Comparison of ENCODE assay signal across 9 cellular contexts in the genomic region with DNA sequence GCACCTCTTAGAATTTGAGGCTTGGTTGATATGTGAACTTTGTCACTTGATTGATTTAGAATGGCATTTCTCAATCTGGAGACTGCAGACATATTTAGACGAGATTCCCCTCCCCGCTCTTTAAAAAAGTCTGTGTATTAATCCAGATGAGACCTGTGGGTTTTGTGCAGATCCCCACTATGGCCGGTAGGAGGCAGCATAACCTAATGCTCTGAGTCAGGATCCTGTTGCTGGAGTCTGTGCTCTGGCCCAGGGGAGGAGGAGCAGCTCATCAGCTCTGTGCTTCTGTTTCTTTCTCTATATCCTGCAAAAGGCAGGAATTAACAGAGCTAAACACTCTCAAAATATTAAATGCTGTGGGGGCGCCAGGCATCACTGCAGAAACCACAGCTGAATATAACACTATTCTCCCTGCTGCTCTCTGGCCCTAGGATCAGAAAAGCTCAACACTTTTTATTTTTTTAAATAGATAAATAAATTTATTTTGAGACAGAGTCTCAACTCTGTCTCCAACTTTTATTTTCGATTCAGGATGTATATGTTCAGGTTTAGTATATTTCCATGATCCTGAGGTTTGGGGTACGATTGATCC. TPM values are rescaled to one million over a fixed set of nuclear protein-coding genes. Genes with fewer than 3 reads are reported as not detected.
DNase-seq lines count a peak whose midpoint lies in the region; ATAC-seq and TF ChIP-seq lines count a peak whose summit lies in the region.
"Had no signal": no experiment of that assay in that cellular context is flagged by ENCODE, and none has a peak within 500 bp of the region (broad histone marks: within the 10 kb centered on the region; RNA-seq: fewer than 3 reads in every experiment).

No MANE protein-coding gene starts in this region.

- no peak overlapping the region for H3K4ac ChIP-seq in H9 (ENCODE audit: low read depth, low read length)

- no peak overlapping the region for H4K91ac ChIP-seq in H9 (ENCODE audit: insufficient read length, low read depth, low read length)

- H4K20me1 ChIP-seq in H9 (ENCODE audit: control insufficient read depth, insufficient read depth, insufficient read length), result no peaks in the 10 kb centered on the region

- peaks cover 9 to 11% of the 10 kb centered on the region in 2 experiments; a peak in 3 of 4 replicates for H3K4me1 Mint-ChIP-seq in H9

- peak; percentile 84 to 95 (median 93) for ATAC-seq in heart right ventricle
- ATAC-seq in GM19452 (IDR thresholded peaks at IDR 0.05; ENCODE audit: unreplicated experiment), result no peak

- H4K5ac ChIP-seq in H9 (ENCODE audit: insufficient read length, low read depth, low read length), result no peak overlapping the region

- H3K18ac ChIP-seq in H9 (ENCODE audit: insufficient read length, low read depth, low read length), result no peak overlapping the region

- H3K4me3 Mint-ChIP-seq in H9, result no peak overlapping the region; a peak in 1 of 5 replicates
- H3K4me3 Mint-ChIP-seq: dendritic cell treated with granulocyte-macrophage colony-stimulating factor and Interleukin-4, amounts not matched to agents 40 ng/mL and 50 ng/mL, for 4 days had no signal

- H2AFZ ChIP-seq in H9 (ENCODE audit: low read length), result no peak overlapping the region

- H2BK15ac ChIP-seq in H9 (ENCODE audit: low read depth, low read length), result no peak overlapping the region

- no peaks in the 10 kb centered on the region for H3K4me1 ChIP-seq in H9 (ENCODE audit: insufficient read depth, low read length)
- H3K4me1 ChIP-seq in adipocyte (ENCODE audit: control insufficient read depth, insufficient read depth, low read length), result no peaks in the 10 kb centered on the region
- H3K4me1 ChIP-seq in heart right ventricle, result no peaks in the 10 kb centered on the region

- DNase-seq in EL (peak; percentile 86), H9 (peak; percentile 80), NCI-H1092 treated with DMSO at 0.1 percent for 48 hours (lab: John Stamatoyannopoulos, UW) (peak; percentile 70), SKM-1 treated with dmso at 0.1 percent for 144 hours (lab: John Stamatoyannopoulos, UW; ENCODE audit: unreplicated experiment) (peak; percentile 48), adipocyte (ENCODE audit: low read depth) (peak; percentile 92), heart right ventricle (peak; percentile 28 to 68), pulmonary artery endothelial cell (ENCODE audit: low read depth, low spot score) (peak; percentile 60)

- H3K27me3 Mint-ChIP-seq in H9 (ENCODE audit: low read depth), result no peaks in the 10 kb centered on the region

- no peak overlapping the region for H2BK5ac ChIP-seq in H9 (ENCODE audit: insufficient read length, low read length)

- intact Hi-C loops in heart right ventricle (cut with DNase I), result loop anchor here in 9 of 10 donors (1.0 to 10.0 kb wide), 11 partner anchors 68 to 215 kb away; a partner anchor contains a TSS

- H2BK120ac ChIP-seq in H9 (ENCODE audit: low read depth, low read length, poor library complexity, severe bottlenecking), result no peak overlapping the region

- no peak overlapping the region for H2BK20ac ChIP-seq in H9 (ENCODE audit: low read depth, low read length, poor library complexity, severe bottlenecking)

- no peak overlapping the region for H3K14ac ChIP-seq in H9 (ENCODE audit: insufficient read depth, low read length)

- no peak overlapping the region for H3K27ac Mint-ChIP-seq in H9
- H3K27ac Mint-ChIP-seq: dendritic cell treated with granulocyte-macrophage colony-stimulating factor and Interleukin-4, amounts not matched to agents 40 ng/mL and 50 ng/mL, for 4 days had no signal

- H3K27me3 ChIP-seq in H9 (ENCODE audit: insufficient read depth, low read length), result no peaks in the 10 kb centered on the region
- peaks cover 15% of the 10 kb centered on the region for H3K27me3 ChIP-seq in adipocyte (replicated peaks; ENCODE audit: control insufficient read depth, insufficient read depth, low read length)
- no peaks in the 10 kb centered on the region for H3K27me3 ChIP-seq in heart right ventricle

- H2AK5ac ChIP-seq in H9 (ENCODE audit: insufficient read length, low read length), result no peak overlapping the region

- H3K4me3 ChIP-seq in adipocyte (ENCODE audit: low read length) (no peak overlapping the region), heart right ventricle (no peak overlapping the region)

- H3K23me2 ChIP-seq in H9 (ENCODE audit: insufficient read length, low read depth, low read length, poor library complexity, severe bottlenecking), result no peaks in the 10 kb centered on the region

- no peak overlapping the region for H3K9ac ChIP-seq in H9 (ENCODE audit: extremely low read depth, insufficient read length, low read length)
- no peak overlapping the region for H3K9ac ChIP-seq in adipocyte (ENCODE audit: low read length)

- no peaks in the 10 kb centered on the region for H3K79me1 ChIP-seq in H9 (ENCODE audit: insufficient read depth, low read depth, low read length, poor library complexity, severe bottlenecking)

- H3K9me3 Mint-ChIP-seq in H9, result peaks cover 0 to 3% of the 10 kb centered on the region in 2 experiments; a peak in 2 of 5 replicates
- H3K9me3 Mint-ChIP-seq: dendritic cell treated with granulocyte-macrophage colony-stimulating factor and Interleukin-4, amounts not matched to agents 40 ng/mL and 50 ng/mL, for 4 days had no signal

- H4K8ac ChIP-seq in H9 (replicated peaks; ENCODE audit: insufficient read length, low read depth, low read length), result no peak overlapping the region

- no peaks in the 10 kb centered on the region for H3K36me3 ChIP-seq in adipocyte (ENCODE audit: control insufficient read depth, insufficient read depth, low read length, severe bottlenecking)
- H3K36me3 ChIP-seq in heart right ventricle, result no peaks in the 10 kb centered on the region

- TF ChIP-seq CTCF in H9 (conservative IDR thresholded peaks at IDR 0.05), result peak; percentile 97
- peak; percentile 85 to 95 (median 90) for TF ChIP-seq CTCF in heart right ventricle (IDR thresholded peaks at IDR 0.05)

- no peaks in the 10 kb centered on the region for H3K9me3 ChIP-seq in H9 (ENCODE audit: control insufficient read depth, low read depth, low read length)
- no peaks in the 10 kb centered on the region for H3K9me3 ChIP-seq in adipocyte (ENCODE audit: control insufficient read depth, low read length)
- no peaks in the 10 kb centered on the region for H3K9me3 ChIP-seq in heart right ventricle

- no peak overlapping the region for H3K27ac ChIP-seq in H9 (ENCODE audit: insufficient read length, low read depth, low read length)
- H3K27ac ChIP-seq in heart right ventricle, result no peak overlapping the region

- H2BK12ac ChIP-seq in H9 (ENCODE audit: insufficient read length, low read depth, low read length), result no peak overlapping the region

- H3K36me3 Mint-ChIP-seq in H9 (ENCODE audit: insufficient read depth in 1 of 3, low read depth in 3 of 3), result no peaks in the 10 kb centered on the region

- H3K23ac ChIP-seq in H9 (ENCODE audit: insufficient read length, low read depth, low read length), result no peak overlapping the region

- no peak overlapping the region for H3T11ph ChIP-seq in H9 (ENCODE audit: low read length)

- H3K56ac ChIP-seq in H9 (ENCODE audit: insufficient read length, low read depth, low read length), result no peak overlapping the region

- no CpG with 5 or more reads among the region's 6 CpGs for WGBS in H9 (ENCODE audit: extremely low coverage, insufficient read length, low lambda C conversion rate)
- WGBS in heart right ventricle, 2 donors, result 26 to 28% methylated on average over 6 of the region's 6 CpGs

- H3K79me2 ChIP-seq in H9 (ENCODE audit: insufficient read depth, low read length), result no peaks in the 10 kb centered on the region

- no peak overlapping the region for H3K4me2 ChIP-seq in H9 (ENCODE audit: insufficient read depth, insufficient read length, low read length)

RNA-seq across cellular contexts. Expression of a gene that starts 23.9 kb away (rescaled TPM):
- 366 and 387 TPM in 2 replicates for total RNA-seq in H9 (2021)
- total RNA-seq in heart right ventricle, result 10 to 100 TPM; 26.7 to 38.9 (median 30.4) TPM
- polyA plus RNA-seq in heart right ventricle, result 10 to 100 TPM; 17.6 to 23.2 TPM
- total RNA-seq in pulmonary artery endothelial cell, result 46.5 and 55.7 TPM in 2 replicates
